Comparison of ENCODE assay signal across 25 cellular contexts in the genomic region with DNA sequence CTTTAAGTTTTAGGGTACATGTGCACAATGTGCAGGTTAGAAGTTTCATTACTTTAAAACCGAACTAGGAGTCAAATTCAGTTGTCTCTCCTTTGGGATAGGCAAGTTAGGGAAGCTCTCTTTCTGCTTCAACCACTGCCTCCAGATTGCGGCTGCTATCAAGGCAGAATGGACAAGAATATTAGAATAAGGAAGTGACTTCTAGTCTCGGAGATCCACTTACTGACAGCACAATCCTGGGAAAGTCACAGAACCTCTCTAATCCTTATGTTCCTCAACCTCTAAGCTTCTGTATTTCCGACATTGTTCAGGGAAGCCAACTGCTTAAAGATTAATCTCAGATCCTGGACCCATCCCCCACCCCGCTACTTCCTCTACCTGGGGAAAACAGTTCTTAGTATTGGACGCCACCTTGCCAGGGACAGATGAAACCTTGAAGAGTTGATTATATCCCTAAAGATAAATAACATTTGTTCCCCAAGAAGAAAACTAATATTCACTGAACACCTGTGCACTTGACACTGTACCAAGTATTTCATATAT. TPM values are rescaled to one million over a fixed set of nuclear protein-coding genes. Genes with fewer than 3 reads are reported as not detected.
DNase-seq lines count a peak whose midpoint lies in the region; ATAC-seq, FAIRE-seq and TF ChIP-seq lines count a peak whose summit lies in the region.
"Had no signal": no experiment of that assay in that cellular context is flagged by ENCODE, and none has a peak within 500 bp of the region (broad histone marks: within the 10 kb centered on the region; RNA-seq: fewer than 3 reads in every experiment).

No MANE protein-coding gene starts in this region.

- DNase-seq in DMS53 (lab: John Stamatoyannopoulos, UW) = peak; percentile 69
- peak; percentile 65 for DNase-seq in KBM-7
- DNase-seq in K562 (ENCODE audit: extremely low read depth in 1 of 4, low spot score in 3 of 4) = peak in 1 of 4 experiments; percentile 62
- DNase-seq in mucosa of gallbladder (ENCODE audit: low spot score) = peak; percentile 36
- DNase-seq in activated T-cell treated with anti-CD3 and anti-CD28 coated beads, Interleukin-2, amount 50 U/mL, for 72 hours = no peak
- DNase-seq in NCI-H1105 (lab: John Stamatoyannopoulos, UW) = no peak
- DNase-seq: activated CD4-positive, alpha-beta T cell treated with anti-CD3 and anti-CD28 coated beads for 4 hours; activated gamma-delta T cell; AML-193; anterior cingulate cortex; cerebellar nuclear complex; effector memory CD8-positive, alpha-beta T cell; heart left ventricle; naive thymus-derived CD4-positive, alpha-beta T cell; NCI-H1694 treated with DMSO at 0.1 percent for 48 hours; posterior cingulate gyrus; stimulated activated CD4-positive, alpha-beta T cell treated with anti-CD3 and anti-CD28 coated beads, Interleukin-2, amount 100 ng/mL, for 48 hours; T1000 had no signal

- H3K4me2 ChIP-seq in K562 (ENCODE audit: insufficient read depth, low read length) = peak overlapping the region; percentile 74

- no peak overlapping the region for H3K4me3 Mint-ChIP-seq in activated T-cell treated with anti-CD3 and anti-CD28 coated beads, Interleukin-2, amount 50 U/mL, for 72 hours

- POLR2A ChIA-PET in K562 (lab: Yijun Ruan, JAX) = interaction anchor here (2.0 kb wide), 1 partner anchor 11 kb away, joined by 5 read pairs; no protein-coding TSS in a partner anchor

- TF ChIP-seq RAD21 in K562 (CRISPR knock-in tag; conservative IDR thresholded peaks at IDR 0.05 in 1 of 2, IDR thresholded peaks at IDR 0.05 in 1 of 2) = no peak

- no peaks in the 10 kb centered on the region for H3K36me3 Mint-ChIP-seq in activated T-cell treated with anti-CD3 and anti-CD28 coated beads, Interleukin-2, amount 50 U/mL, for 72 hours (ENCODE audit: insufficient read depth in 2 of 2)
- H3K36me3 Mint-ChIP-seq: naive thymus-derived CD4-positive, alpha-beta T cell had no signal

- H3K9me3 ChIP-seq in K562 (replicated peaks; ENCODE audit: control insufficient read depth, insufficient read depth, low read depth, low read length) = 0 out of 2 replicates have a peak, but pooled peaks cover 2% of the 10 kb centered on the region

- H3K36me3 ChIP-seq in K562 (ENCODE audit: control insufficient read depth, insufficient read depth, low read length) = peaks cover 16% of the 10 kb centered on the region
- H3K36me3 ChIP-seq: heart left ventricle had no signal

- H3K27ac ChIP-seq in K562 (ENCODE audit: extremely low read depth, low read depth, low read length) = peak overlapping the region; percentile 27
- H3K27ac ChIP-seq: heart left ventricle, SK-N-MC had no signal

- peaks cover 15% of the 10 kb centered on the region for H3K27me3 Mint-ChIP-seq in activated T-cell treated with anti-CD3 and anti-CD28 coated beads, Interleukin-2, amount 50 U/mL, for 72 hours (ENCODE audit: low read depth)
- H3K27me3 Mint-ChIP-seq: effector memory CD8-positive, alpha-beta T cell; naive thymus-derived CD4-positive, alpha-beta T cell had no signal

- peaks cover 64% of the 10 kb centered on the region for H3K79me2 ChIP-seq in K562 (ENCODE audit: control insufficient read depth, insufficient read depth, low read length)

- TSS peak; percentile 25 for BruUV-seq in K562 (replicated peaks; lab: Mats Ljungman, UMichigan)

- no peaks in the 10 kb centered on the region for H3K27me3 ChIP-seq in K562 (ENCODE audit: control insufficient read depth in 2 of 2, insufficient read depth in 2 of 2, low read length in 2 of 2)

- H3K4me1 Mint-ChIP-seq in activated T-cell treated with anti-CD3 and anti-CD28 coated beads, Interleukin-2, amount 50 U/mL, for 72 hours (ENCODE audit: low read depth) = no peaks in the 10 kb centered on the region

- TF ChIP-seq EP300 in K562 (IDR thresholded peaks at IDR 0.05; ENCODE audit: low read length) = no peak

- peak; percentile 6; the same call in 1 of the 3 replicates for ATAC-seq in K562
- ATAC-seq in activated T-cell treated with anti-CD3 and anti-CD28 coated beads, Interleukin-2, amount 50 U/mL, for 72 hours (replicated peaks in 1 of 2) = no peak
- ATAC-seq in HG03442 (IDR thresholded peaks at IDR 0.05; ENCODE audit: unreplicated experiment) = no peak
- ATAC-seq: effector memory CD8-positive, alpha-beta T cell; heart left ventricle; naive thymus-derived CD4-positive, alpha-beta T cell had no signal

- FAIRE-seq in K562 (lab: Jason Lieb, UNC) = peak; percentile 55
- FAIRE-seq: urothelium cell line had no signal

- peaks cover 4 to 9% of the 10 kb centered on the region in 2 experiments; a peak in 4 of 5 replicates for H3K4me1 ChIP-seq in K562 (replicated peaks in 1 of 2; ENCODE audit: control insufficient read depth in 2 of 2, insufficient read depth in 2 of 2, low read length in 2 of 2)
- H3K4me1 ChIP-seq: heart left ventricle had no signal

- H2AFZ ChIP-seq in K562 (ENCODE audit: low read depth, low read length) = no peak overlapping the region

- H4K20me1 ChIP-seq in K562 (replicated peaks; ENCODE audit: control insufficient read depth, insufficient read depth, low read length) = no peaks in the 10 kb centered on the region

- peak overlapping the region; percentile 30 for H3K4me3 ChIP-seq in K562
- H3K4me3 ChIP-seq: heart left ventricle had no signal

- TF ChIP-seq CTCF in K562 (IDR thresholded peaks at IDR 0.05 in 2 of 3, conservative IDR thresholded peaks at IDR 0.05 in 1 of 3; ENCODE audit: insufficient read depth in 2 of 3, low read depth in 1 of 3, low read length in 3 of 3) = no peak

- intact Hi-C loops in K562 (cut with micrococcal nuclease) = loop anchor here (2.0 kb wide), 1 partner anchor 35 kb away; no protein-coding TSS in a partner anchor

- no peaks in the 10 kb centered on the region for H3K9me3 Mint-ChIP-seq in activated T-cell treated with anti-CD3 and anti-CD28 coated beads, Interleukin-2, amount 50 U/mL, for 72 hours
- H3K9me3 Mint-ChIP-seq: effector memory CD8-positive, alpha-beta T cell; naive thymus-derived CD4-positive, alpha-beta T cell had no signal

- in situ Hi-C loops in KBM-7 (cut with MboI; ENCODE audit: low pct_unique_long_range_greater_than_20kb, low sequenced_read_pairs) (no loop called here), K562 (cut with MboI) (no loop called here)

- CTCF ChIA-PET in K562 (lab: Yijun Ruan, JAX; ENCODE audit: low intra/inter-chr PET ratio) = no interaction called here

- TF ChIP-seq POLR2A in K562 (conservative IDR thresholded peaks at IDR 0.05) = no peak

- WGBS in K562 (ENCODE audit: insufficient coverage, low coverage, missing lambda C conversion rate) = 2% methylated on average over 6 of the region's 6 CpGs

- peak overlapping the region; percentile 32 to 52; a peak in 3 of 4 replicates for H3K9ac ChIP-seq in K562 (ENCODE audit: insufficient read depth in 1 of 2, low read depth in 2 of 2, low read length in 2 of 2)

- H3K9me1 ChIP-seq in K562 (ENCODE audit: control insufficient read depth, insufficient read depth, low read length) = no peaks in the 10 kb centered on the region

- no peak overlapping the region for H3K27ac Mint-ChIP-seq in activated T-cell treated with anti-CD3 and anti-CD28 coated beads, Interleukin-2, amount 50 U/mL, for 72 hours
- H3K27ac Mint-ChIP-seq: effector memory CD8-positive, alpha-beta T cell; naive thymus-derived CD4-positive, alpha-beta T cell had no signal

TF ChIP-seq in K562, 482 proteins besides CTCF, POLR2A, EP300 and RAD21 (continues in another document):
- TF ChIP-seq KDM1A (IDR thresholded peaks at IDR 0.05) (peak; percentile 45 to 62), KHSRP (IDR thresholded peaks at IDR 0.05) (no peak)

RNA-seq across cellular contexts. Expression of a gene that starts 2.1 kb away (rescaled TPM):
- 161 and 276 TPM in 2 replicates for total RNA-seq in K562 (2011; cell fraction: chromatin; rRNA removed; ENCODE audit: low replicate concordance)
- total RNA-seq in K562 (2011; cell fraction: nucleolus; rRNA removed) = 75.2 and 102 TPM in 2 replicates
- total RNA-seq in K562 (2011; cell fraction: nucleoplasm; rRNA removed) = 117 and 120 TPM in 2 replicates
- total RNA-seq in K562 (2014; rRNA removed) = 35.5 and 43.6 TPM in 2 replicates
- total RNA-seq in K562 (2014; rRNA removed; fragmentation: Illumina TruSeq; extraction: Trizol) = 40.7 and 42.3 TPM in 2 replicates
- 41.1 and 43.1 TPM in 2 replicates for total RNA-seq in K562 (2015; rRNA removed; fragmentation: Illumina TruSeq; extraction: Trizol)
- total RNA-seq in K562 (2021) = 29.7 and 30.6 TPM in 2 replicates
- polyA plus RNA-seq in K562 (2011; rRNA removed) = 82.9 and 101 TPM in 2 replicates
- polyA plus RNA-seq in K562 (2011; cell fraction: cytosol; rRNA removed) = 39.4 and 45.2 TPM in 2 replicates
- 211 and 243 TPM in 2 replicates for polyA plus RNA-seq in K562 (2011; cell fraction: nucleus; rRNA removed)
- polyA plus RNA-seq in K562 (2012) = 26.4 and 56.3 TPM in 2 replicates
- polyA plus RNA-seq in K562 (2014; fragmentation: Illumina TruSeq; extraction: Trizol) = 37.9 and 42.3 TPM in 2 replicates
- polyA plus RNA-seq in K562 (2014; fragmentation: Nextera tagmentation; extraction: Ambion mirVana) = 10 to 100 TPM; 42.7 to 44.6 TPM
- polyA plus RNA-seq in K562 (2014; rRNA removed) = 51.5 and 63.6 TPM in 2 replicates
- polyA minus RNA-seq in K562 (2011; rRNA and poly(A)+ RNA removed) = 71.0 and 76.3 TPM in 2 replicates
- polyA minus RNA-seq in K562 (2011; cell fraction: cytosol; rRNA and poly(A)+ RNA removed) = 16.2 and 20.0 TPM in 2 replicates
- 125 and 144 TPM in 2 replicates for polyA minus RNA-seq in K562 (2011; cell fraction: nucleus; rRNA and poly(A)+ RNA removed)
- 3.2 TPM for total RNA-seq in mucosa of gallbladder
- 1 to 10 TPM; 4.0 to 4.9 TPM for total RNA-seq in activated T-cell treated with anti-CD3 and anti-CD28 coated beads, Interleukin-2, amount 50 U/mL, for 72 hours
- total RNA-seq: G401, lung microvascular endothelial cell had no signal

RNA-seq across cellular contexts. Expression of a gene that starts 2.3 kb away (rescaled TPM):
- total RNA-seq in K562 (2011; cell fraction: chromatin; rRNA removed; ENCODE audit: low replicate concordance) = not detected in 2 replicates
- total RNA-seq in K562 (2011; cell fraction: nucleolus; rRNA removed) = not detected in 2 replicates
- not detected in 2 replicates for total RNA-seq in K562 (2011; cell fraction: nucleoplasm; rRNA removed)
- not detected in 2 replicates for total RNA-seq in K562 (2014; rRNA removed)
- total RNA-seq in K562 (2014; rRNA removed; fragmentation: Illumina TruSeq; extraction: Trizol) = 0.15 TPM in 1 of 2 replicates, not detected in the other
- 0.14 TPM in 1 of 2 replicates, not detected in the other for total RNA-seq in K562 (2015; rRNA removed; fragmentation: Illumina TruSeq; extraction: Trizol)
- total RNA-seq in K562 (2021) = not detected in 2 replicates
- 0.04 TPM in 1 of 2 replicates, not detected in the other for polyA plus RNA-seq in K562 (2011; rRNA removed)
- polyA plus RNA-seq in K562 (2011; cell fraction: cytosol; rRNA removed) = 0.03 TPM in 1 of 2 replicates, not detected in the other
- not detected in 2 replicates for polyA plus RNA-seq in K562 (2011; cell fraction: nucleus; rRNA removed)
- polyA plus RNA-seq in K562 (2012) = 0.08 TPM in 1 of 2 replicates, not detected in the other
- not detected in 2 replicates for polyA plus RNA-seq in K562 (2014; fragmentation: Illumina TruSeq; extraction: Trizol)
- under 1 TPM; 0.06 to 0.17 TPM for polyA plus RNA-seq in K562 (2014; fragmentation: Nextera tagmentation; extraction: Ambion mirVana)
- not detected in 2 replicates for polyA plus RNA-seq in K562 (2014; rRNA removed)
- not detected in 2 replicates for polyA minus RNA-seq in K562 (2011; rRNA and poly(A)+ RNA removed)
- not detected in 2 replicates for polyA minus RNA-seq in K562 (2011; cell fraction: cytosol; rRNA and poly(A)+ RNA removed)
- polyA minus RNA-seq in K562 (2011; cell fraction: nucleus; rRNA and poly(A)+ RNA removed) = not detected in 2 replicates
- total RNA-seq in mucosa of gallbladder = not detected
- total RNA-seq in activated T-cell treated with anti-CD3 and anti-CD28 coated beads, Interleukin-2, amount 50 U/mL, for 72 hours = not detected
- total RNA-seq: G401; heart left ventricle; lung microvascular endothelial cell; naive thymus-derived CD4-positive, alpha-beta T cell; NCI-H460; skeletal muscle tissue had no signal
- polyA plus RNA-seq: heart left ventricle; naive thymus-derived CD4-positive, alpha-beta T cell had no signal

Comparison
In these comparisons a context has a peak if more than half of its experiments do, and no peak if none do; other contexts are left out.
1. DNase-seq: peak in DMS53 (single experiment), KBM-7 (single experiment) and mucosa of gallbladder (single experiment); none in activated T-cell treated with anti-CD3 and anti-CD28 coated beads, Interleukin-2, amount 50 U/mL, for 72 hours (0 of 2) and NCI-H1105 (single experiment).